Comparison of ENCODE assay signal across 23 cellular contexts in genomic region chr7:28500143-28500542, GRCh38.
"Had no signal": no experiment of that assay in that cellular context is flagged by ENCODE, and none has a peak within 500 bp of the region (broad histone marks: within the 10 kb centered on the region; RNA-seq: fewer than 3 reads in every experiment).

No MANE protein-coding gene starts in this region.

- H3K4me1 ChIP-seq: gastrocnemius medialis, left ventricle myocardium inferior, lower lobe of right lung, right atrium auricular region, sigmoid colon, suprapubic skin had no signal

- H3K4me3 ChIP-seq: coronary artery, gastrocnemius medialis, left ventricle myocardium inferior, lower lobe of right lung, right atrium auricular region, sigmoid colon, skin epidermis, suprapubic skin, thyroid gland had no signal

- H3K27me3 ChIP-seq: gastrocnemius medialis, right atrium auricular region, sigmoid colon, suprapubic skin, thyroid gland had no signal

- DNase-seq: effector CD4-positive, alpha-beta T cell; gastrocnemius medialis; glutamatergic neuron; kidney; left cardiac atrium; left ventricle myocardium inferior; lower lobe of right lung; natural killer cell; posterior cingulate gyrus; sigmoid colon; stimulated activated CD4-positive, alpha-beta T cell treated with anti-CD3 and anti-CD28 coated beads, Interleukin-2, amount 100 ng/mL, for 24 hours; stimulated activated CD4-positive, alpha-beta T cell treated with anti-CD3 and anti-CD28 coated beads, Interleukin-4, amount 100 ng/mL, for 4 hours; stimulated activated naive CD4-positive, alpha-beta T cell; thyroid gland had no signal

- ATAC-seq: esophagus mucosa, gastrocnemius medialis, left cardiac atrium, lower lobe of right lung had no signal

- H3K27me3 Mint-ChIP-seq: type B pancreatic cell had no signal

- H3K27ac ChIP-seq: coronary artery, gastrocnemius medialis, left ventricle myocardium inferior, lower lobe of right lung, right atrium auricular region, sigmoid colon, skin epidermis, suprapubic skin, thyroid gland had no signal

- H3K36me3 ChIP-seq: gastrocnemius medialis, left ventricle myocardium inferior, lower lobe of right lung, right atrium auricular region, sigmoid colon, suprapubic skin, thyroid gland had no signal

- H3K9me3 Mint-ChIP-seq: memory B cell, mesothelial cell of epicardium, natural killer cell, type B pancreatic cell had no signal

- H3K4me1 Mint-ChIP-seq: memory B cell, natural killer cell had no signal

- H3K27ac Mint-ChIP-seq: memory B cell, mesothelial cell of epicardium, natural killer cell, type B pancreatic cell had no signal

- H3K4me3 Mint-ChIP-seq: memory B cell, mesothelial cell of epicardium, natural killer cell, neural crest cell, type B pancreatic cell had no signal

- H3K9me3 ChIP-seq: gastrocnemius medialis, left ventricle myocardium inferior, lower lobe of right lung, right atrium auricular region, sigmoid colon, suprapubic skin, thyroid gland had no signal

- H3K36me3 Mint-ChIP-seq: memory B cell, mesothelial cell of epicardium, natural killer cell had no signal
